12 cellular contexts compared by ENCODE assay signal in genomic region chr7:37285701-37286475, GRCh38.
DNase-seq lines count a peak whose midpoint lies in the region; ATAC-seq lines count a peak whose summit lies in the region.
"Had no signal": no experiment of that assay in that cellular context is flagged by ENCODE, and none has a peak within 500 bp of the region (broad histone marks: within the 10 kb centered on the region; RNA-seq: fewer than 3 reads in every experiment).

No MANE protein-coding gene starts in this region.

- no peaks in the 10 kb centered on the region for H3K27me3 Mint-ChIP-seq in CD8-positive, alpha-beta memory T cell
- no peaks in the 10 kb centered on the region for H3K27me3 Mint-ChIP-seq in activated CD8-positive, alpha-beta T cell treated with anti-CD3 and anti-CD28 coated beads, Interleukin-2, amount 10 ng/mL, durations not matched to agents 7 days and 5 days (ENCODE audit: low read depth)

- CTCF ChIA-PET in CD8-positive, alpha-beta memory T cell (lab: Charles Lee): interaction anchor here (0.8 to 4.4 kb wide), 11 partner anchors 8 to 210 kb away, joined by 3 to 25 read pairs (median 8); partner anchors contain the start of gene ELMO1
- CTCF ChIA-PET in activated CD8-positive, alpha-beta T cell treated with anti-CD3 and anti-CD28 coated beads, Interleukin-2, amount 10 ng/mL, durations not matched to agents 7 days and 5 days (lab: Charles Lee): interaction anchor here (0.6 to 4.9 kb wide), 12 partner anchors 9 to 223 kb away, joined by 3 to 64 read pairs (median 8); partner anchors contain the start of gene ELMO1

- H3K4me3 ChIP-seq in CD8-positive, alpha-beta memory T cell (ENCODE audit: low read length): no peak overlapping the region
- H3K4me3 ChIP-seq in Jurkat, Clone E6-1 (ENCODE audit: low read length): no peak overlapping the region
- H3K4me3 ChIP-seq: colonic mucosa, Peyer's patch had no signal

- no peak for DNase-seq in CD8-positive, alpha-beta memory T cell
- peak; percentile 51 for DNase-seq in Jurkat, Clone E6-1 (ENCODE audit: low read depth, low spot score)
- DNase-seq in activated CD8-positive, alpha-beta T cell treated with anti-CD3 and anti-CD28 coated beads, Interleukin-2, amount 10 ng/mL, durations not matched to agents 7 days and 5 days: peak; percentile 34
- peak; percentile 56 to 68 for DNase-seq in lung microvascular endothelial cell (ENCODE audit: low read depth in 2 of 2)
- DNase-seq in AG20443 (ENCODE audit: low spot score): no peak
- no peak for DNase-seq in GF-D8 (lab: John Stamatoyannopoulos, UW)
- DNase-seq: activated CD8-positive, alpha-beta memory T cell treated with anti-CD3 and anti-CD28 coated beads for 24 hours; colonic mucosa; occipital lobe had no signal

- H3K4me1 Mint-ChIP-seq in CD8-positive, alpha-beta memory T cell: peaks cover 41 to 63% (median 51%) of the 10 kb centered on the region in 3 donors
- peaks cover 26% of the 10 kb centered on the region for H3K4me1 Mint-ChIP-seq in activated CD8-positive, alpha-beta T cell treated with anti-CD3 and anti-CD28 coated beads, Interleukin-2, amount 10 ng/mL, durations not matched to agents 7 days and 5 days (ENCODE audit: low read depth)

- POLR2A ChIA-PET in CD8-positive, alpha-beta memory T cell (lab: Charles Lee): no interaction called here
- POLR2A ChIA-PET in activated CD8-positive, alpha-beta T cell treated with anti-CD3 and anti-CD28 coated beads, Interleukin-2, amount 10 ng/mL, durations not matched to agents 7 days and 5 days (lab: Charles Lee): no interaction called here

- no peaks in the 10 kb centered on the region for H3K36me3 ChIP-seq in CD8-positive, alpha-beta memory T cell (ENCODE audit: insufficient read depth, low read length)
- H3K36me3 ChIP-seq: colonic mucosa, Peyer's patch had no signal

- H3K27me3 ChIP-seq in CD8-positive, alpha-beta memory T cell (ENCODE audit: insufficient read depth, low read length, poor library complexity, severe bottlenecking): no peaks in the 10 kb centered on the region
- H3K27me3 ChIP-seq: colonic mucosa, Peyer's patch had no signal

- H3K27ac ChIP-seq in CD8-positive, alpha-beta memory T cell (ENCODE audit: low read depth, low read length): no peak overlapping the region
- H3K27ac ChIP-seq: colonic mucosa had no signal

- H3K36me3 Mint-ChIP-seq in CD8-positive, alpha-beta memory T cell: peaks cover 0 to 8% (median 3%) of the 10 kb centered on the region in 3 donors
- H3K36me3 Mint-ChIP-seq in activated CD8-positive, alpha-beta T cell treated with anti-CD3 and anti-CD28 coated beads, Interleukin-2, amount 10 ng/mL, durations not matched to agents 7 days and 5 days (ENCODE audit: low read depth): no peaks in the 10 kb centered on the region

- ATAC-seq in activated CD8-positive, alpha-beta T cell treated with anti-CD3 and anti-CD28 coated beads, Interleukin-2, amount 10 ng/mL, durations not matched to agents 7 days and 5 days: peak; percentile 78
- ATAC-seq in activated CD4-positive, CD25-positive, alpha-beta regulatory T cell treated with anti-CD3 and anti-CD28 coated beads, Interleukin-2, amount 50 U/mL, for 24 hours: no peak
- ATAC-seq in HG02884 (IDR thresholded peaks at IDR 0.05; ENCODE audit: unreplicated experiment): no peak

- H3K4me3 Mint-ChIP-seq in CD8-positive, alpha-beta memory T cell: peak overlapping the region in 2 of 7 donors; percentile 8 to 64
- no peak overlapping the region for H3K4me3 Mint-ChIP-seq in activated CD8-positive, alpha-beta T cell treated with anti-CD3 and anti-CD28 coated beads, Interleukin-2, amount 10 ng/mL, durations not matched to agents 7 days and 5 days

- H3K27ac Mint-ChIP-seq in CD8-positive, alpha-beta memory T cell: peak overlapping the region; percentile 65 to 81 (median 71)
- peak overlapping the region; percentile 56 for H3K27ac Mint-ChIP-seq in activated CD8-positive, alpha-beta T cell treated with anti-CD3 and anti-CD28 coated beads, Interleukin-2, amount 10 ng/mL, durations not matched to agents 7 days and 5 days

- H3K9me3 Mint-ChIP-seq in CD8-positive, alpha-beta memory T cell: no peaks in the 10 kb centered on the region
- H3K9me3 Mint-ChIP-seq in activated CD8-positive, alpha-beta T cell treated with anti-CD3 and anti-CD28 coated beads, Interleukin-2, amount 10 ng/mL, durations not matched to agents 7 days and 5 days (ENCODE audit: insufficient read depth): no peaks in the 10 kb centered on the region

- peaks cover 13% of the 10 kb centered on the region for H3K4me1 ChIP-seq in CD8-positive, alpha-beta memory T cell (ENCODE audit: insufficient read depth, low read length)

- no peaks in the 10 kb centered on the region for H3K9me3 ChIP-seq in CD8-positive, alpha-beta memory T cell (ENCODE audit: low read length)
- H3K9me3 ChIP-seq: colonic mucosa, Peyer's patch had no signal

Comparison
In these comparisons a context has a peak if more than half of its experiments do, and no peak if none do; other contexts are left out.
1. DNase-seq: peak in Jurkat, Clone E6-1 (single experiment), activated CD8-positive, alpha-beta T cell treated with anti-CD3 and anti-CD28 coated beads, Interleukin-2, amount 10 ng/mL, durations not matched to agents 7 days and 5 days (single experiment) and lung microvascular endothelial cell (2 of 2); none in CD8-positive, alpha-beta memory T cell (0 of 5), AG20443 (single experiment) and GF-D8 (single experiment).